Comparison of ENCODE assay signal across 28 cellular contexts in genomic region chr9:110777843-110778215, GRCh38.
DNase-seq lines count a peak whose midpoint lies in the region; ATAC-seq and TF ChIP-seq lines count a peak whose summit lies in the region.
"Had no signal": no experiment of that assay in that cellular context is flagged by ENCODE, and none has a peak within 500 bp of the region (broad histone marks: within the 10 kb centered on the region; RNA-seq: fewer than 3 reads in every experiment).

No MANE protein-coding gene starts in this region.

- no peaks in the 10 kb centered on the region for H3F3A ChIP-seq in PC-3 (ENCODE audit: low read length, unreplicated experiment)

- H3K27me3 ChIP-seq in A673 (replicated peaks; ENCODE audit: insufficient read depth, low read depth, low read length, poor library complexity) (no peaks in the 10 kb centered on the region), PC-3 (ENCODE audit: low read length) (no peaks in the 10 kb centered on the region)
- H3K27me3 ChIP-seq: colonic mucosa, heart left ventricle, testis had no signal

- H4K20me1 ChIP-seq in PC-3 (ENCODE audit: low read length) = no peaks in the 10 kb centered on the region

- H3K9me2 ChIP-seq in PC-3 (replicated peaks; ENCODE audit: low read length) = no peaks in the 10 kb centered on the region

- no peaks in the 10 kb centered on the region for H3K9me3 ChIP-seq in A673 (ENCODE audit: low read depth, low read length, poor library complexity, severe bottlenecking)
- H3K9me3 ChIP-seq in PC-3 (ENCODE audit: low read length) = no peaks in the 10 kb centered on the region
- H3K9me3 ChIP-seq: colonic mucosa, heart left ventricle, testis had no signal

- no peak overlapping the region for H3K9ac ChIP-seq in PC-3 (ENCODE audit: low read length)

- H3K36me3 ChIP-seq in A673 (ENCODE audit: insufficient read depth, low read length, poor library complexity, severe bottlenecking) (no peaks in the 10 kb centered on the region), PC-3 (ENCODE audit: low read depth, low read length) (no peaks in the 10 kb centered on the region)
- H3K36me3 ChIP-seq: colonic mucosa, heart left ventricle had no signal

- H3K4me2 ChIP-seq in PC-3 (ENCODE audit: low read length) = no peak overlapping the region

- BruUV-seq in A673 (replicated peaks; lab: Mats Ljungman, UMichigan) (no TSS peak), PC-3 (replicated peaks; lab: Mats Ljungman, UMichigan) (no TSS peak)

- POLR2A ChIA-PET in A673 (lab: Charles Lee; ENCODE audit: low non-redundant PET) = no interaction called here
- POLR2A ChIA-PET in PC-3 (lab: Charles Lee; ENCODE audit: unreplicated experiment) = no interaction called here

- intact Hi-C loops in A673 (cut with micrococcal nuclease; ENCODE audit: unreplicated experiment) (no loop called here), PC-3 (cut with micrococcal nuclease) (no loop called here)

- H3K27ac ChIP-seq in A673 (ENCODE audit: low read depth, low read length, poor library complexity, severe bottlenecking) (peak overlapping the region; percentile 75), PC-3 (ENCODE audit: low read length) (no peak overlapping the region), substantia nigra (ENCODE audit: low read depth, low read length, poor library complexity, severe bottlenecking) (peak overlapping the region; percentile 8)
- H3K27ac ChIP-seq: heart left ventricle, skin epidermis had no signal

- ATAC-seq in PC-3 = peak; percentile 15; the same call in 1 of the 2 replicates
- no peak for ATAC-seq in HG03457 (IDR thresholded peaks at IDR 0.05; ENCODE audit: unreplicated experiment)
- ATAC-seq in GM19351 (IDR thresholded peaks at IDR 0.05; ENCODE audit: unreplicated experiment) = no peak
- ATAC-seq in stimulated activated naive CD8-positive, alpha-beta T cell treated with anti-CD3 and anti-CD28 coated beads, Interleukin-15, Interleukin-2, amounts not matched to agents 100 U/mL and 50 U/mL, for 24 hours = no peak
- ATAC-seq: activated CD4-positive, CD25-positive, alpha-beta regulatory T cell treated with anti-CD3 and anti-CD28 coated beads, Interleukin-2, amount 50 U/mL, for 24 hours; activated T-cell treated with anti-CD3 and anti-CD28 coated beads, Interleukin-2, amount 50 U/mL, for 72 hours; effector memory CD8-positive, alpha-beta T cell; heart left ventricle; K562; Right ventricle myocardium inferior; SK-N-SH treated with all-trans-retinoic acid at 6 μM for 48 hours; T-helper 17 cell had no signal

- TF ChIP-seq CTCF in A673 (conservative IDR thresholded peaks at IDR 0.05; ENCODE audit: low read depth, low read length) (no peak), PC-3 (conservative IDR thresholded peaks at IDR 0.05; ENCODE audit: low read depth, low read length) (no peak)

- CTCF ChIA-PET in A673 (lab: Charles Lee) = no interaction called here
- CTCF ChIA-PET in PC-3 (lab: Charles Lee) = no interaction called here

- no peak overlapping the region for H3K4me3 ChIP-seq in A673 (ENCODE audit: low read depth, low read length, poor library complexity, severe bottlenecking)
- H3K4me3 ChIP-seq in PC-3 (ENCODE audit: low read length) = no peak overlapping the region
- H3K4me3 ChIP-seq: colonic mucosa, heart left ventricle, K562, skin epidermis, testis had no signal

- peaks cover 36% of the 10 kb centered on the region for H3K4me1 ChIP-seq in A673 (ENCODE audit: insufficient read depth, low read length, poor library complexity, severe bottlenecking)
- no peaks in the 10 kb centered on the region for H3K4me1 ChIP-seq in PC-3 (ENCODE audit: insufficient read depth, low read length)
- H3K4me1 ChIP-seq: colonic mucosa had no signal

- DNase-seq in A673 (ENCODE audit: low spot score) (no peak), PC-3 (no peak), medulla oblongata (ENCODE audit: extremely low spot score) (peak; percentile 16), substantia nigra (lab: John Stamatoyannopoulos, UW) (no peak)
- DNase-seq in stimulated activated CD4-positive, alpha-beta T cell treated with anti-CD3 and anti-CD28 coated beads, Interleukin-12 subunit alpha, Interleukin-12 subunit beta, amount 100 ng/mL, for 4 hours = no peak
- no peak for DNase-seq in stimulated activated naive CD8-positive, alpha-beta T cell treated with anti-CD3 and anti-CD28 coated beads, Interleukin-15, Interleukin-2, amounts not matched to agents 100 U/mL and 50 U/mL, for 24 hours
- DNase-seq: 8988T; activated CD4-positive, alpha-beta T cell treated with anti-CD3 and anti-CD28 coated beads, Interleukin-2, amount 50 U/mL, for 48 hours; activated T-cell treated with anti-CD3 and anti-CD28 coated beads, Interleukin-2, amount 50 U/mL, for 72 hours; colonic mucosa; DMS79 treated with DMSO at 0.1 percent for 48 hours; effector memory CD8-positive, alpha-beta T cell; erythroblast; heart left ventricle; naive B cell; NCI-H1105 treated with DMSO at 0.1 percent for 48 hours; NCI-H187 treated with DMSO at 0.1 percent for 48 hours; occipital lobe; stimulated activated naive CD4-positive, alpha-beta T cell; T-helper 17 cell; testis had no signal

- H3K79me2 ChIP-seq in PC-3 (ENCODE audit: low read length) = no peaks in the 10 kb centered on the region

- no peak overlapping the region for H2AFZ ChIP-seq in PC-3 (ENCODE audit: low read length)
